In genomic region chr5:113022661-113023060, GRCh38 we compare ENCODE assay signal across 8 cellular contexts. TPM values are rescaled to one million over a fixed set of nuclear protein-coding genes. Genes with fewer than 3 reads are reported as not detected.
DNase-seq lines count a peak whose midpoint lies in the region; ATAC-seq and TF ChIP-seq lines count a peak whose summit lies in the region.

No MANE protein-coding gene starts in this region.

- H3K4me3 Mint-ChIP-seq in activated CD4-positive, alpha-beta T cell treated with anti-CD3 and anti-CD28 coated beads for 36 hours = peak overlapping the region; percentile 10
- peak overlapping the region; percentile 72 for H3K4me3 Mint-ChIP-seq in T-helper 2 cell treated with Interferon-gamma antibody and Interleukin-4, amounts not matched to agents 5 μg/mL and 100 μg/mL, for 36 hours

- H3K9ac ChIP-seq in parathyroid adenoma = no peak overlapping the region

- peak; percentile 57 for ATAC-seq in activated CD4-positive, alpha-beta T cell treated with anti-CD3 and anti-CD28 coated beads for 36 hours
- peak; percentile 73 for ATAC-seq in HG03025 (IDR thresholded peaks at IDR 0.05; ENCODE audit: low FRiP score, unreplicated experiment)

- intact Hi-C loops in activated CD4-positive, alpha-beta T cell treated with anti-CD3 and anti-CD28 coated beads for 36 hours (cut with DNase I, micrococcal nuclease) = loop anchor here in 1 of 2 experiments (5.0 kb wide), 2 partner anchors 100 to 490 kb away; partner anchors contain the start of genes REEP5 and YTHDC2
- intact Hi-C loops in esophagus squamous epithelium (cut with DNase I) = no loop called here

- H3K27me3 ChIP-seq in parathyroid adenoma (ENCODE audit: control insufficient read depth, insufficient read depth, low read length) (no peaks in the 10 kb centered on the region), esophagus squamous epithelium (no peaks in the 10 kb centered on the region)

- peaks cover 4% of the 10 kb centered on the region for H3K79me2 ChIP-seq in parathyroid adenoma

- POLR2A ChIA-PET in activated CD4-positive, alpha-beta T cell treated with anti-CD3 and anti-CD28 coated beads for 36 hours (lab: Charles Lee) = interaction anchor here (0.5 to 0.7 kb wide), 3 partner anchors 29 to 103 kb away, joined by 3 to 8 read pairs (median 5); no protein-coding TSS in a partner anchor

- H2AFZ ChIP-seq in parathyroid adenoma = no peak overlapping the region

- no peaks in the 10 kb centered on the region for H3K9me3 Mint-ChIP-seq in activated CD4-positive, alpha-beta T cell treated with anti-CD3 and anti-CD28 coated beads for 36 hours (ENCODE audit: low read depth)
- H3K9me3 Mint-ChIP-seq in T-helper 2 cell treated with Interferon-gamma antibody and Interleukin-4, amounts not matched to agents 5 μg/mL and 100 μg/mL, for 36 hours = no peaks in the 10 kb centered on the region

- H3K27ac ChIP-seq in parathyroid adenoma (peak overlapping the region; percentile 21), esophagus squamous epithelium (peak overlapping the region in 1 of 4 donors; percentile 40)

- CTCF ChIA-PET in activated CD4-positive, alpha-beta T cell treated with anti-CD3 and anti-CD28 coated beads for 36 hours (lab: Charles Lee) = interaction anchor here (3.8 kb wide), 1 partner anchor 26 kb away, joined by 12 read pairs; no protein-coding TSS in a partner anchor

- WGBS in esophagus squamous epithelium, 2 donors = 47 to 73% methylated on average over 2 of the region's 2 CpGs

- H3K4me2 ChIP-seq in parathyroid adenoma (ENCODE audit: low read length) = no peak overlapping the region

- TF ChIP-seq POLR2A in esophagus squamous epithelium (IDR thresholded peaks at IDR 0.05) = no peak

- H3K9me3 ChIP-seq in parathyroid adenoma (ENCODE audit: control insufficient read depth, low read length) (no peaks in the 10 kb centered on the region), esophagus squamous epithelium (no peaks in the 10 kb centered on the region)

- peak overlapping the region; percentile 38 for H3K27ac Mint-ChIP-seq in activated CD4-positive, alpha-beta T cell treated with anti-CD3 and anti-CD28 coated beads for 36 hours
- H3K27ac Mint-ChIP-seq in T-helper 2 cell treated with Interferon-gamma antibody and Interleukin-4, amounts not matched to agents 5 μg/mL and 100 μg/mL, for 36 hours = peak overlapping the region; percentile 91

- H3K4me3 ChIP-seq in parathyroid adenoma (ENCODE audit: low read depth, low read length) (no peak overlapping the region), esophagus squamous epithelium (no peak overlapping the region)

- H3K4me1 Mint-ChIP-seq in activated CD4-positive, alpha-beta T cell treated with anti-CD3 and anti-CD28 coated beads for 36 hours = peaks cover 64% of the 10 kb centered on the region
- H3K4me1 Mint-ChIP-seq in T-helper 2 cell treated with Interferon-gamma antibody and Interleukin-4, amounts not matched to agents 5 μg/mL and 100 μg/mL, for 36 hours (ENCODE audit: low read depth) = peaks cover 64% of the 10 kb centered on the region

- H3K4me1 ChIP-seq in parathyroid adenoma = peaks cover 24% of the 10 kb centered on the region
- H3K4me1 ChIP-seq in esophagus squamous epithelium = peaks cover 0 to 10% (median 0%) of the 10 kb centered on the region in 3 donors

- no peak for TF ChIP-seq CTCF in parathyroid adenoma (IDR thresholded peaks at IDR 0.05)
- TF ChIP-seq CTCF in esophagus squamous epithelium (IDR thresholded peaks at IDR 0.05) = no peak

- H3K36me3 ChIP-seq in parathyroid adenoma (ENCODE audit: control insufficient read depth, insufficient read depth, low read length) = peaks cover 2% of the 10 kb centered on the region
- peaks cover 0 to 86% (median 19%) of the 10 kb centered on the region in 3 donors for H3K36me3 ChIP-seq in esophagus squamous epithelium

- peaks cover 55% of the 10 kb centered on the region for H3K36me3 Mint-ChIP-seq in activated CD4-positive, alpha-beta T cell treated with anti-CD3 and anti-CD28 coated beads for 36 hours (ENCODE audit: low read depth)
- H3K36me3 Mint-ChIP-seq in T-helper 2 cell treated with Interferon-gamma antibody and Interleukin-4, amounts not matched to agents 5 μg/mL and 100 μg/mL, for 36 hours (ENCODE audit: low read depth) = peaks cover 69% of the 10 kb centered on the region

- H3K27me3 Mint-ChIP-seq in activated CD4-positive, alpha-beta T cell treated with anti-CD3 and anti-CD28 coated beads for 36 hours = no peaks in the 10 kb centered on the region
- H3K27me3 Mint-ChIP-seq in T-helper 2 cell treated with Interferon-gamma antibody and Interleukin-4, amounts not matched to agents 5 μg/mL and 100 μg/mL, for 36 hours (ENCODE audit: low read depth) = no peaks in the 10 kb centered on the region

- no peak for DNase-seq in activated CD4-positive, alpha-beta T cell treated with anti-CD3 and anti-CD28 coated beads for 36 hours
- DNase-seq in activated CD4-positive, alpha-beta T cell treated with anti-CD3 and anti-CD28 coated beads, Interleukin-2, amount 50 U/mL, for 4 hours = no peak
- peak; percentile 43 for DNase-seq in T-helper 2 cell treated with Interferon-gamma antibody and Interleukin-4, amounts not matched to agents 5 μg/mL and 100 μg/mL, for 36 hours (ENCODE audit: low spot score)
- no peak for DNase-seq in esophagus squamous epithelium (lab: John Stamatoyannopoulos, UW)
- DNase-seq in stimulated activated naive CD4-positive, alpha-beta T cell treated with Interleukin-2 at 50 U/mL for 16 hours (lab: John Stamatoyannopoulos, UW) = no peak
- no peak for DNase-seq in iPS-NIHi7 (ENCODE audit: extremely low spot score)

RNA-seq across cellular contexts. Expression of gene DCP2, which starts 46.1 kb away (rescaled TPM):
- total RNA-seq in activated CD4-positive, alpha-beta T cell treated with anti-CD3 and anti-CD28 coated beads for 36 hours = 100 to 1,000 TPM in 1 of 2 experiments, 10 to 100 TPM in 1; 94.0 to 101 TPM
- total RNA-seq in esophagus squamous epithelium = 10 to 100 TPM in 3 of 4 donors, 1 to 10 TPM in 1; 9.0 to 24.9 (median 17.4) TPM
